ENCODE assay signal across 23 cellular contexts in genomic region chrX:50677789-50678188, GRCh38.
DNase-seq lines count a peak whose midpoint lies in the region; ATAC-seq, FAIRE-seq and TF ChIP-seq lines count a peak whose summit lies in the region.
"Had no signal": no experiment of that assay in that cellular context is flagged by ENCODE, and none has a peak within 500 bp of the region (broad histone marks: within the 10 kb centered on the region; RNA-seq: fewer than 3 reads in every experiment).

No MANE protein-coding gene starts in this region.

- intact Hi-C loops in mammary epithelial cell (cut with micrococcal nuclease) (no loop called here), MCF 10A (cut with micrococcal nuclease) (no loop called here), thyroid gland (cut with DNase I) (no loop called here)

- no peak overlapping the region for H3K9ac ChIP-seq in mammary epithelial cell (ENCODE audit: insufficient read depth, low read length)
- H3K9ac ChIP-seq: BLaER1 treated with 17β-estradiol and CSF1 and Interleukin-3, amounts not matched to agents 10 nM and 100 nM; GM23248 had no signal

- H3K36me3 ChIP-seq in mammary epithelial cell (ENCODE audit: insufficient read depth, low read length), result no peaks in the 10 kb centered on the region
- H3K36me3 ChIP-seq in bronchial epithelial cell (ENCODE audit: control insufficient read depth, insufficient read depth, low read length), result no peaks in the 10 kb centered on the region
- H3K36me3 ChIP-seq in thyroid gland, result no peaks in the 10 kb centered on the region
- H3K36me3 ChIP-seq: BE2C; BLaER1 treated with 17β-estradiol and CSF1 and Interleukin-3, amounts not matched to agents 10 nM and 100 nM had no signal

- dilution Hi-C loops in mammary epithelial cell (cut with HindIII; ENCODE audit: low sequenced_read_pairs), result no loop called here

- DNase-seq in mammary epithelial cell (peak; percentile 6), MCF 10A (ENCODE audit: unreplicated experiment) (no peak), bronchial epithelial cell (ENCODE audit: low read depth) (peak; percentile 8), dermis microvascular lymphatic vessel endothelial cell (ENCODE audit: low read depth in 2 of 2) (peak; percentile 26 to 60), thyroid gland (no peak)
- DNase-seq: ACHN; AML-193; BE2C; Calu3; CD4-positive, alpha-beta memory T cell; COR-L47; DMS53; DMS79 treated with DMSO at 0.1 percent for 48 hours; GF-D8; GM23248; H7; HCEC 1CT had no signal

- CTCF ChIA-PET in mammary epithelial cell (lab: Charles Lee; ENCODE audit: low non-redundant PET) (no interaction called here), MCF 10A (lab: Yijun Ruan, JAX) (no interaction called here)

- H3K4me3 ChIP-seq in mammary epithelial cell (replicated peaks in 1 of 3; ENCODE audit: insufficient read depth in 1 of 3, low read depth in 2 of 3, low read length in 3 of 3) (no peak overlapping the region), bronchial epithelial cell (ENCODE audit: low read depth, low read length) (no peak overlapping the region), thyroid gland (replicated peaks in 1 of 3) (no peak overlapping the region)
- H3K4me3 ChIP-seq: A549; BLaER1 treated with 17β-estradiol and CSF1 and Interleukin-3, amounts not matched to agents 10 nM and 100 nM; GM23248 had no signal

- H3K9me3 Mint-ChIP-seq in MCF 10A (ENCODE audit: unreplicated experiment), result no peaks in the 10 kb centered on the region
- H3K9me3 Mint-ChIP-seq: CD4-positive, alpha-beta memory T cell had no signal

- TF ChIP-seq CTCF in mammary epithelial cell (conservative IDR thresholded peaks at IDR 0.05 in 1 of 2, IDR thresholded peaks at IDR 0.05 in 1 of 2; ENCODE audit: extremely low read depth in 1 of 2, insufficient read depth in 1 of 2, low read depth in 1 of 2, low read length in 2 of 2) (no peak), MCF 10A (IDR thresholded peaks at IDR 0.05; ENCODE audit: unreplicated experiment) (no peak), bronchial epithelial cell (IDR thresholded peaks at IDR 0.05; ENCODE audit: insufficient read depth, low read length, severe bottlenecking) (no peak), thyroid gland (IDR thresholded peaks at IDR 0.05) (no peak)

- no peaks in the 10 kb centered on the region for H3K4me1 Mint-ChIP-seq in MCF 10A (ENCODE audit: insufficient read depth, unreplicated experiment)
- H3K4me1 Mint-ChIP-seq: CD4-positive, alpha-beta memory T cell had no signal

- POLR2A ChIA-PET in MCF 10A (lab: Yijun Ruan, JAX), result no interaction called here

- no peaks in the 10 kb centered on the region for H3K9me3 ChIP-seq in mammary epithelial cell (replicated peaks; ENCODE audit: insufficient read depth, low read length)
- H3K9me3 ChIP-seq in thyroid gland, result no peaks in the 10 kb centered on the region
- H3K9me3 ChIP-seq: A549; BE2C; BLaER1 treated with 17β-estradiol and CSF1 and Interleukin-3, amounts not matched to agents 10 nM and 100 nM had no signal

- TF ChIP-seq POLR2A in thyroid gland (IDR thresholded peaks at IDR 0.05), result no peak

- H3K36me3 Mint-ChIP-seq in MCF 10A (ENCODE audit: insufficient read depth, unreplicated experiment), result no peaks in the 10 kb centered on the region
- H3K36me3 Mint-ChIP-seq: CD4-positive, alpha-beta memory T cell had no signal

- no peaks in the 10 kb centered on the region for H3K4me1 ChIP-seq in mammary epithelial cell (ENCODE audit: insufficient read depth, low read length)
- no peaks in the 10 kb centered on the region for H3K4me1 ChIP-seq in thyroid gland
- H3K4me1 ChIP-seq: A549; BE2C; BLaER1 treated with 17β-estradiol and CSF1 and Interleukin-3, amounts not matched to agents 10 nM and 100 nM had no signal

- no peak overlapping the region for H3K27ac Mint-ChIP-seq in MCF 10A (ENCODE audit: low read depth, unreplicated experiment)
- H3K27ac Mint-ChIP-seq: CD4-positive, alpha-beta memory T cell had no signal

- 89% methylated on average over 1 of the region's 1 CpG for WGBS in mammary epithelial cell (ENCODE audit: low coverage, missing lambda C conversion rate)
- 78 to 84% methylated on average over 1 of the region's 1 CpG for WGBS in thyroid gland, 2 donors

- H3K27me3 ChIP-seq in mammary epithelial cell (ENCODE audit: insufficient read depth, low read length) (peaks cover 4% of the 10 kb centered on the region), bronchial epithelial cell (ENCODE audit: control insufficient read depth, insufficient read depth, low read length) (no peaks in the 10 kb centered on the region), thyroid gland (no peaks in the 10 kb centered on the region)
- H3K27me3 ChIP-seq: BE2C had no signal

- H3K27ac ChIP-seq in mammary epithelial cell (ENCODE audit: insufficient read depth, low read depth, low read length) (no peak overlapping the region), thyroid gland (no peak overlapping the region)
- H3K27ac ChIP-seq: 22Rv1; A549; BLaER1 treated with 17β-estradiol and CSF1 and Interleukin-3, amounts not matched to agents 10 nM and 100 nM; GM23248 had no signal

- in situ Hi-C loops in mammary epithelial cell (cut with MboI; ENCODE audit: low sequenced_read_pairs in 2 of 2), result loop anchor here in 1 of 2 donors (25.0 kb wide), 1 partner anchor 785 kb away; no protein-coding TSS in a partner anchor

- H3K4me3 Mint-ChIP-seq in MCF 10A (ENCODE audit: unreplicated experiment), result no peak overlapping the region
- H3K4me3 Mint-ChIP-seq: CD4-positive, alpha-beta memory T cell had no signal

- ATAC-seq in GM21390 (IDR thresholded peaks at IDR 0.05; ENCODE audit: unreplicated experiment), result no peak
- no peak for ATAC-seq in HG02588 (IDR thresholded peaks at IDR 0.05; ENCODE audit: unreplicated experiment)
- ATAC-seq: A549 had no signal

- H3K4me2 ChIP-seq in mammary epithelial cell (ENCODE audit: insufficient read depth, low read depth, low read length), result no peak overlapping the region
- H3K4me2 ChIP-seq: A549; BLaER1 treated with 17β-estradiol and CSF1 and Interleukin-3, amounts not matched to agents 10 nM and 100 nM had no signal

- no peaks in the 10 kb centered on the region for H4K20me1 ChIP-seq in mammary epithelial cell (ENCODE audit: insufficient read depth, low read length)
- H4K20me1 ChIP-seq: BLaER1 treated with 17β-estradiol and CSF1 and Interleukin-3, amounts not matched to agents 10 nM and 100 nM had no signal

- no peak for FAIRE-seq in bronchial epithelial cell (lab: Jason Lieb, UNC)
- FAIRE-seq: GM12891 had no signal

- no peak overlapping the region for H2AFZ ChIP-seq in mammary epithelial cell (ENCODE audit: low read depth, low read length)
- H2AFZ ChIP-seq: GM23248 had no signal

- H3K27me3 Mint-ChIP-seq in MCF 10A (ENCODE audit: insufficient read depth, unreplicated experiment), result peaks cover 37% of the 10 kb centered on the region

- BruUV-seq in mammary epithelial cell (replicated peaks; lab: Mats Ljungman, UMichigan) (no TSS peak), MCF 10A (replicated peaks; lab: Mats Ljungman, UMichigan) (no TSS peak)

- H3K79me2 ChIP-seq in mammary epithelial cell (ENCODE audit: insufficient read depth, low read length), result no peaks in the 10 kb centered on the region

Comparison
In these comparisons a context has a peak if more than half of its experiments do, and no peak if none do; other contexts are left out.
1. DNase-seq: peak in mammary epithelial cell (single experiment), bronchial epithelial cell (single experiment) and dermis microvascular lymphatic vessel endothelial cell (2 of 2); none in MCF 10A (single experiment) and thyroid gland (0 of 2).